Comparison of ENCODE assay signal across 2 cellular contexts in genomic region chr14:105329411-105330200, GRCh38.
TF ChIP-seq lines count a peak whose summit lies in the region.

No MANE protein-coding gene starts in this region.

TF ChIP-seq in GM23338, 12 proteins besides CTCF, POLR2A, EP300 and RAD21 (continued from another document):
- TF ChIP-seq ETS1 (IDR thresholded peaks at IDR 0.05): no peak
- no peak for TF ChIP-seq CREB1 (CRISPR knock-in tag; IDR thresholded peaks at IDR 0.05; ENCODE audit: low read depth)
- no peak for TF ChIP-seq ZNF114 (CRISPR knock-in tag; IDR thresholded peaks at IDR 0.05)
- TF ChIP-seq STAT1 (IDR thresholded peaks at IDR 0.05; ENCODE audit: unreplicated experiment): no peak
- TF ChIP-seq ZNF331 (CRISPR knock-in tag; IDR thresholded peaks at IDR 0.05; ENCODE audit: low read depth): no peak
- no peak for TF ChIP-seq JUNB (IDR thresholded peaks at IDR 0.05; ENCODE audit: unreplicated experiment)
- TF ChIP-seq ZNF462 (CRISPR knock-in tag; IDR thresholded peaks at IDR 0.05): no peak

TF ChIP-seq in WTC11, 78 proteins besides CTCF, POLR2A, EP300 and RAD21 (continued from another document):
- no peak for TF ChIP-seq ZSCAN18 (CRISPR knock-in tag; IDR thresholded peaks at IDR 0.05)
- no peak for TF ChIP-seq ZNF671 (CRISPR knock-in tag; IDR thresholded peaks at IDR 0.05)
- no peak for TF ChIP-seq NFATC4 (CRISPR knock-in tag; IDR thresholded peaks at IDR 0.05)
- TF ChIP-seq RELA (CRISPR knock-in tag; IDR thresholded peaks at IDR 0.05; ENCODE audit: borderline replicate concordance): no peak
- no peak for TF ChIP-seq ZNF532 (CRISPR knock-in tag; IDR thresholded peaks at IDR 0.05; ENCODE audit: borderline replicate concordance)
- TF ChIP-seq ZBTB21 (CRISPR knock-in tag; IDR thresholded peaks at IDR 0.05; ENCODE audit: borderline replicate concordance): no peak
